In genomic region chr7:37899712-37900247, GRCh38 we compare ENCODE assay signal across 22 cellular contexts. TPM values are rescaled to one million over a fixed set of nuclear protein-coding genes. Genes with fewer than 3 reads are reported as not detected.
"Had no signal": no experiment of that assay in that cellular context is flagged by ENCODE, and none has a peak within 500 bp of the region (broad histone marks: within the 10 kb centered on the region; RNA-seq: fewer than 3 reads in every experiment).

No MANE protein-coding gene starts in this region.

- ATAC-seq: activated CD8-positive, alpha-beta memory T cell treated with anti-CD3 and anti-CD28 coated beads, Interleukin-2, amount 10 ng/mL, durations not matched to agents 7 days and 5 days; WTC11 had no signal

- DNase-seq: activated CD4-positive, alpha-beta T cell treated with anti-CD3 and anti-CD28 coated beads for 1 hour; activated CD4-positive, alpha-beta T cell treated with anti-CD3 and anti-CD28 coated beads, Interleukin-2, amount 10 ng/mL, durations not matched to agents 24 days and 14 days; activated CD4-positive, alpha-beta T cell treated with anti-CD3 and anti-CD28 coated beads, Interleukin-2, amount 50 U/mL, for 48 hours; activated CD8-positive, alpha-beta memory T cell treated with anti-CD3 and anti-CD28 coated beads, Interleukin-2, amount 10 ng/mL, durations not matched to agents 7 days and 5 days; activated effector memory CD4-positive, alpha-beta T cell treated with anti-CD3 and anti-CD28 coated beads, Interleukin-2, amount 50 U/mL, for 16 hours; activated naive CD4-positive, alpha-beta T cell treated with anti-CD3 and anti-CD28 coated beads for 36 hours; activated T-cell treated with anti-CD3 and anti-CD28 coated beads, Interleukin-2, amount 50 U/mL, for 24 hours; amygdala; brain microvascular endothelial cell; MG63; MV-4-11; NCI-H1092 treated with DMSO at 0.1 percent for 48 hours; NCI-H1417 treated with DMSO at 0.1 percent for 48 hours; NCI-H1694; NCI-H2081; NCI-H446; NCI-H524; SHP77 treated with DMSO at 0.1 percent for 48 hours had no signal

- H3K4me3 ChIP-seq: cardiac muscle cell, MG63 had no signal

- H3K9me3 ChIP-seq: MG63 had no signal

- H3K27me3 ChIP-seq: brain microvascular endothelial cell, cardiac muscle cell, MG63 had no signal

- H3K36me3 ChIP-seq: brain microvascular endothelial cell, cardiac muscle cell, MG63 had no signal

- H3K27ac ChIP-seq: brain microvascular endothelial cell, cardiac muscle cell had no signal

RNA-seq across cellular contexts. Expression of gene SFRP4, which starts 16.8 kb away (rescaled TPM):
- total RNA-seq: activated CD4-positive, alpha-beta T cell treated with anti-CD3 and anti-CD28 coated beads, Interleukin-2, amount 10 ng/mL, durations not matched to agents 24 days and 14 days; activated CD8-positive, alpha-beta memory T cell treated with anti-CD3 and anti-CD28 coated beads, Interleukin-2, amount 10 ng/mL, durations not matched to agents 7 days and 5 days; activated naive CD4-positive, alpha-beta T cell treated with anti-CD3 and anti-CD28 coated beads for 36 hours; SK-MEL-5 had no signal

RNA-seq across cellular contexts. Expression of gene NME8, which starts 51.4 kb away (rescaled TPM):
- total RNA-seq: activated CD4-positive, alpha-beta T cell treated with anti-CD3 and anti-CD28 coated beads, Interleukin-2, amount 10 ng/mL, durations not matched to agents 24 days and 14 days; activated CD8-positive, alpha-beta memory T cell treated with anti-CD3 and anti-CD28 coated beads, Interleukin-2, amount 10 ng/mL, durations not matched to agents 7 days and 5 days; activated naive CD4-positive, alpha-beta T cell treated with anti-CD3 and anti-CD28 coated beads for 36 hours; astrocyte had no signal
